ENCODE assay signal across 9 cellular contexts in genomic region chr10:78543749-78544446, GRCh38.
DNase-seq lines count a peak whose midpoint lies in the region; ATAC-seq, FAIRE-seq and TF ChIP-seq lines count a peak whose summit lies in the region.
"Had no signal": no experiment of that assay in that cellular context is flagged by ENCODE, and none has a peak within 500 bp of the region (broad histone marks: within the 10 kb centered on the region; RNA-seq: fewer than 3 reads in every experiment).

No MANE protein-coding gene starts in this region.

- H3K4me2 ChIP-seq in mammary epithelial cell (ENCODE audit: insufficient read depth, low read depth, low read length) (no peak overlapping the region), neural progenitor cell (no peak overlapping the region)

- H3K79me2 ChIP-seq in mammary epithelial cell (ENCODE audit: insufficient read depth, low read length) (no peaks in the 10 kb centered on the region), neural progenitor cell (ENCODE audit: low read depth) (no peaks in the 10 kb centered on the region)

- no peak for TF ChIP-seq CTCF in MCF 10A (IDR thresholded peaks at IDR 0.05; ENCODE audit: unreplicated experiment)
- no peak for TF ChIP-seq CTCF in mammary epithelial cell (conservative IDR thresholded peaks at IDR 0.05 in 1 of 2, IDR thresholded peaks at IDR 0.05 in 1 of 2; ENCODE audit: extremely low read depth in 1 of 2, insufficient read depth in 1 of 2, low read depth in 1 of 2, low read length in 2 of 2)
- TF ChIP-seq CTCF in foreskin fibroblast (IDR thresholded peaks at IDR 0.05; ENCODE audit: low read depth, low read length), result no peak
- no peak for TF ChIP-seq CTCF in neural progenitor cell (IDR thresholded peaks at IDR 0.05)
- TF ChIP-seq CTCF in upper lobe of right lung (IDR thresholded peaks at IDR 0.05), result no peak

- H3K36me3 ChIP-seq in mammary epithelial cell (ENCODE audit: insufficient read depth, low read length) (no peaks in the 10 kb centered on the region), neural progenitor cell (no peaks in the 10 kb centered on the region), upper lobe of right lung (no peaks in the 10 kb centered on the region)

- CTCF ChIA-PET in MCF 10A (lab: Yijun Ruan, JAX) (no interaction called here), mammary epithelial cell (lab: Charles Lee; ENCODE audit: low non-redundant PET) (no interaction called here)

- FAIRE-seq in urothelium cell line (lab: Jason Lieb, UNC), result no peak

- H3K4me1 ChIP-seq in mammary epithelial cell (ENCODE audit: insufficient read depth, low read length), result no peaks in the 10 kb centered on the region
- H3K4me1 ChIP-seq in neural progenitor cell, result peaks cover 13% of the 10 kb centered on the region
- H3K4me1 ChIP-seq in upper lobe of right lung, result peaks cover 33% of the 10 kb centered on the region
- H3K4me1 ChIP-seq: foreskin keratinocyte had no signal

- H3K27ac Mint-ChIP-seq in MCF 10A (ENCODE audit: low read depth, unreplicated experiment), result no peak overlapping the region
- H3K27ac Mint-ChIP-seq in neural progenitor cell, result peak overlapping the region; percentile 98

- H3K9me3 Mint-ChIP-seq in MCF 10A (ENCODE audit: unreplicated experiment) (no peaks in the 10 kb centered on the region), neural progenitor cell (no peaks in the 10 kb centered on the region)

- H3K27me3 Mint-ChIP-seq in MCF 10A (ENCODE audit: insufficient read depth, unreplicated experiment) (peaks cover 56% of the 10 kb centered on the region), neural progenitor cell (ENCODE audit: insufficient read depth, low read depth) (peaks cover 6% of the 10 kb centered on the region)

- no peaks in the 10 kb centered on the region for H3F3A ChIP-seq in neural progenitor cell (ENCODE audit: low read depth)

- no peak overlapping the region for H3K4me3 Mint-ChIP-seq in MCF 10A (ENCODE audit: unreplicated experiment)
- peak overlapping the region; percentile 39 for H3K4me3 Mint-ChIP-seq in neural progenitor cell

- 26% methylated on average over 10 of the region's 11 CpGs for WGBS in mammary epithelial cell (ENCODE audit: low coverage, missing lambda C conversion rate)

- BruUV-seq in MCF 10A (replicated peaks; lab: Mats Ljungman, UMichigan) (no TSS peak), mammary epithelial cell (replicated peaks; lab: Mats Ljungman, UMichigan) (no TSS peak)

- H3K4me3 ChIP-seq in mammary epithelial cell (replicated peaks in 1 of 3; ENCODE audit: insufficient read depth in 1 of 3, low read depth in 2 of 3, low read length in 3 of 3) (no peak overlapping the region), foreskin fibroblast (ENCODE audit: low read depth in 1 of 2, low read length in 2 of 2) (no peak overlapping the region), neural progenitor cell (no peak overlapping the region), upper lobe of right lung (no peak overlapping the region)

- intact Hi-C loops in MCF 10A (cut with micrococcal nuclease), result no loop called here
- intact Hi-C loops in mammary epithelial cell (cut with micrococcal nuclease), result no loop called here
- intact Hi-C loops in upper lobe of right lung (cut with DNase I), result no loop called here

- H3K9ac ChIP-seq in mammary epithelial cell (ENCODE audit: insufficient read depth, low read length), result no peak overlapping the region
- H3K9ac ChIP-seq in neural progenitor cell, result no peak overlapping the region

- H2AFZ ChIP-seq in mammary epithelial cell (ENCODE audit: low read depth, low read length) (no peak overlapping the region), neural progenitor cell (replicated peaks) (peak overlapping the region; percentile 53)

- no peaks in the 10 kb centered on the region for H3K4me1 Mint-ChIP-seq in MCF 10A (ENCODE audit: insufficient read depth, unreplicated experiment)
- H3K4me1 Mint-ChIP-seq in neural progenitor cell, result peaks cover 81% of the 10 kb centered on the region

- no peaks in the 10 kb centered on the region for H4K20me1 ChIP-seq in mammary epithelial cell (ENCODE audit: insufficient read depth, low read length)
- H4K20me1 ChIP-seq in neural progenitor cell (ENCODE audit: low read depth), result no peaks in the 10 kb centered on the region

- POLR2A ChIA-PET in MCF 10A (lab: Yijun Ruan, JAX), result no interaction called here

- dilution Hi-C loops in mammary epithelial cell (cut with HindIII; ENCODE audit: low sequenced_read_pairs), result no loop called here

- DNase-seq in MCF 10A (ENCODE audit: unreplicated experiment) (peak; percentile 21), mammary epithelial cell (no peak), foreskin fibroblast (peak; percentile 49 to 69), neural progenitor cell (ENCODE audit: low spot score) (peak; percentile 38), upper lobe of right lung (peak; percentile 65), urothelium cell line (ENCODE audit: low spot score) (no peak), GF-D8 (lab: John Stamatoyannopoulos, UW) (no peak)
- DNase-seq: foreskin keratinocyte had no signal

- ATAC-seq in upper lobe of right lung (peak; percentile 72), HG02885 (IDR thresholded peaks at IDR 0.05; ENCODE audit: poor library complexity, unreplicated experiment) (no peak)
- ATAC-seq: foreskin keratinocyte had no signal

- in situ Hi-C loops in mammary epithelial cell (cut with MboI; ENCODE audit: low sequenced_read_pairs in 2 of 2), result no loop called here

- no peaks in the 10 kb centered on the region for H3K36me3 Mint-ChIP-seq in MCF 10A (ENCODE audit: insufficient read depth, unreplicated experiment)
- no peaks in the 10 kb centered on the region for H3K36me3 Mint-ChIP-seq in neural progenitor cell

- H3K9me3 ChIP-seq in mammary epithelial cell (replicated peaks; ENCODE audit: insufficient read depth, low read length) (no peaks in the 10 kb centered on the region), neural progenitor cell (ENCODE audit: low read depth) (no peaks in the 10 kb centered on the region), upper lobe of right lung (no peaks in the 10 kb centered on the region)

- H3K27me3 ChIP-seq in mammary epithelial cell (ENCODE audit: insufficient read depth, low read length), result peaks cover 8% of the 10 kb centered on the region
- no peaks in the 10 kb centered on the region for H3K27me3 ChIP-seq in neural progenitor cell
- no peaks in the 10 kb centered on the region for H3K27me3 ChIP-seq in upper lobe of right lung

- H3K27ac ChIP-seq in mammary epithelial cell (ENCODE audit: insufficient read depth, low read depth, low read length) (no peak overlapping the region), neural progenitor cell (no peak overlapping the region), upper lobe of right lung (peak overlapping the region; percentile 74)
- H3K27ac ChIP-seq: foreskin keratinocyte had no signal

Comparison
In these comparisons a context has a peak if more than half of its experiments do, and no peak if none do; other contexts are left out.
1. DNase-seq: peak in MCF 10A (single experiment), foreskin fibroblast (2 of 2), neural progenitor cell (single experiment) and upper lobe of right lung (single experiment); none in mammary epithelial cell (single experiment), urothelium cell line (single experiment) and GF-D8 (single experiment).